Comparison of ENCODE assay signal across 32 cellular contexts in genomic region chr14:65115615-65116014, GRCh38.
"Had no signal": no experiment of that assay in that cellular context is flagged by ENCODE, and none has a peak within 500 bp of the region (broad histone marks: within the 10 kb centered on the region; RNA-seq: fewer than 3 reads in every experiment).

No MANE protein-coding gene starts in this region.

- H3K27me3 Mint-ChIP-seq: activated naive CD8-positive, alpha-beta T cell treated with anti-CD3 and anti-CD28 coated beads for 36 hours had no signal

- H3K27ac Mint-ChIP-seq: activated naive CD4-positive, alpha-beta T cell treated with anti-CD3 and anti-CD28 coated beads for 36 hours; activated naive CD8-positive, alpha-beta T cell treated with anti-CD3 and anti-CD28 coated beads for 36 hours; activated T-helper 1 cell treated with anti-CD3 and anti-CD28 coated beads, Interleukin-12 subunit alpha, Interleukin-12 subunit beta, Interleukin-2, Interleukin-4 antibody, amounts not matched to agents 30 ng/mL and 10 ng/mL and 1 ng/mL, durations not matched to agents 14 hours and 24 hours and 36 hours; natural killer cell; neural progenitor cell had no signal

- H3K36me3 Mint-ChIP-seq: activated naive CD8-positive, alpha-beta T cell treated with anti-CD3 and anti-CD28 coated beads for 36 hours; natural killer cell; neural progenitor cell had no signal

- H3K36me3 ChIP-seq: adrenal gland, gastrocnemius medialis, left ventricle myocardium inferior, neural progenitor cell, right atrium auricular region, suprapubic skin, tibial artery, upper lobe of right lung had no signal

- H3K9me3 Mint-ChIP-seq: activated naive CD4-positive, alpha-beta T cell treated with anti-CD3 and anti-CD28 coated beads for 36 hours; activated naive CD8-positive, alpha-beta T cell treated with anti-CD3 and anti-CD28 coated beads for 36 hours; activated T-helper 1 cell treated with anti-CD3 and anti-CD28 coated beads, Interleukin-12 subunit alpha, Interleukin-12 subunit beta, Interleukin-2, Interleukin-4 antibody, amounts not matched to agents 30 ng/mL and 10 ng/mL and 1 ng/mL, durations not matched to agents 14 hours and 24 hours and 36 hours; natural killer cell; neural progenitor cell had no signal

- H3K4me3 Mint-ChIP-seq: activated naive CD4-positive, alpha-beta T cell treated with anti-CD3 and anti-CD28 coated beads for 36 hours; activated naive CD8-positive, alpha-beta T cell treated with anti-CD3 and anti-CD28 coated beads for 36 hours; activated T-helper 1 cell treated with anti-CD3 and anti-CD28 coated beads, Interleukin-12 subunit alpha, Interleukin-12 subunit beta, Interleukin-2, Interleukin-4 antibody, amounts not matched to agents 30 ng/mL and 10 ng/mL and 1 ng/mL, durations not matched to agents 14 hours and 24 hours and 36 hours; natural killer cell; neural progenitor cell had no signal

- H2AFZ ChIP-seq: hepatocyte, neural progenitor cell, parathyroid adenoma had no signal

- H3K4me2 ChIP-seq: hepatocyte, neural progenitor cell had no signal

- H3K4me3 ChIP-seq: adrenal gland, body of pancreas, coronary artery, dorsolateral prefrontal cortex, gastrocnemius medialis, hepatocyte, left ventricle myocardium inferior, lung, neural progenitor cell, psoas muscle, right atrium auricular region, suprapubic skin, tibial artery, upper lobe of right lung had no signal

- H3K27me3 ChIP-seq: adrenal gland, body of pancreas, dorsolateral prefrontal cortex, gastrocnemius medialis, hepatocyte, neural progenitor cell, right atrium auricular region, suprapubic skin, tibial artery, upper lobe of right lung had no signal

- H3K4me1 ChIP-seq: adrenal gland, neural progenitor cell, parathyroid adenoma, tibial artery had no signal

- H3K27ac ChIP-seq: adrenal gland, body of pancreas, coronary artery, dorsolateral prefrontal cortex, gastrocnemius medialis, hepatocyte, left ventricle myocardium inferior, neural progenitor cell, parathyroid adenoma, psoas muscle, right atrium auricular region, suprapubic skin, tibial artery, upper lobe of right lung, VCaP had no signal

- DNase-seq: activated CD4-positive, alpha-beta T cell treated with anti-CD3 and anti-CD28 coated beads for 4 hours; activated CD4-positive, alpha-beta T cell treated with anti-CD3 and anti-CD28 coated beads, Interleukin-2, amount 50 U/mL, for 4 hours; activated effector memory CD4-positive, alpha-beta T cell treated with anti-CD3 and anti-CD28 coated beads, Interleukin-2, amount 50 U/mL, for 16 hours; activated naive CD4-positive, alpha-beta T cell treated with anti-CD3 and anti-CD28 coated beads for 36 hours; activated naive CD8-positive, alpha-beta T cell treated with anti-CD3 and anti-CD28 coated beads for 36 hours; activated T-cell treated with anti-CD3 and anti-CD28 coated beads, Interleukin-2, amount 50 U/mL, for 1 hour; adrenal gland; aorta; body of pancreas; dorsolateral prefrontal cortex; effector memory CD4-positive, alpha-beta T cell; gastrocnemius medialis; islet precursor cell; left ventricle myocardium inferior; mesendoderm; natural killer cell; occipital lobe; psoas muscle; stimulated activated CD4-positive, alpha-beta T cell treated with anti-CD3 and anti-CD28 coated beads, Interleukin-15, amount 100 ng/mL, for 24 hours; stimulated activated CD4-positive, alpha-beta T cell treated with anti-CD3 and anti-CD28 coated beads, Interleukin-2, amount 100 ng/mL, for 24 hours; stimulated activated naive CD4-positive, alpha-beta T cell; tibial artery; upper lobe of right lung had no signal

- H3K79me2 ChIP-seq: hepatocyte, parathyroid adenoma had no signal

- ATAC-seq: body of pancreas, gastrocnemius medialis, natural killer cell, psoas muscle, upper lobe of right lung had no signal
